8 cellular contexts compared by ENCODE assay signal in the genomic region with DNA sequence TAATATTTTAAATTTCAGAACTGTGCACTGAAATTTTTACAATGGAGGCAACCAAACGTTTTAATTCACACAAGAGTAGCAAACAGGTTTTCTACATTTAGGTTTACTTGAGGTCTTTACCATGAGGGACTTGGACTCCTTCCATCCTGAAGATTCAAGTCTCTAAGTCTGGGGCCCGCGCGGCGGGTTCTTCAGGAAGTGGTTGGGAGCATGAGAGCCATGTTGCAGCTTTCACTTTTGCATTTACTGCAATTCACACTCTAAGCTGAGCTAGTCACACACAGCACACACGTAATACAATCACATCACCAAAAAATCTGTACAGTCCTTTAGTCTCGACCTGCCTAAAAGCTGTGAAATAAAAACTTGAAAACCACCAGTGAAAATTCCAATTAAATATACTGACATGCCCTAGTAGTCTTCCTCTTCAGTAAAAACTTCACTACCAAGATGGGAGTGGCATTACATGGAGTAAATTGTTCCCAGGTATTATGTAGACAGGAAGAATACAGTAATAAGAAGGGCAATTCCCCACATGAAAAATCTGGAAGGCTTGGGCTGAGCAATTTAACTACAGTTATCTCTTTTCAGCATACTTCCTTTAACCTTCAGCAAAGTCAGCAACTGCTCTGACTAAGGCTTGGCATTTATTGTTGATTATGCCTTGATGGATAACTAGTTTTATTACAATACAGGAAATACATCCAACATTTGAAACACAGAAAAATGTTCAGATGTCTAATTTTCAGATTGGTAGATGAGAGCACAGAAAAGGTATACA.
DNase-seq lines count a peak whose midpoint lies in the region; ATAC-seq and TF ChIP-seq lines count a peak whose summit lies in the region.

No MANE protein-coding gene starts in this region.

- peak overlapping the region; percentile 80 for H3K4me2 ChIP-seq in osteoblast (ENCODE audit: insufficient read depth, low read length)

- no peaks in the 10 kb centered on the region for H3K27me3 ChIP-seq in osteoblast (ENCODE audit: insufficient read depth, low read length)

- peaks cover 22 to 32% of the 10 kb centered on the region in 2 donors for H3K4me1 Mint-ChIP-seq in effector memory CD8-positive, alpha-beta T cell (ENCODE audit: low read depth in 2 of 2)

- no peaks in the 10 kb centered on the region for H3K36me3 Mint-ChIP-seq in effector memory CD8-positive, alpha-beta T cell (ENCODE audit: insufficient read depth)

- TF ChIP-seq CTCF in osteoblast (IDR thresholded peaks at IDR 0.05; ENCODE audit: extremely low read depth, low read depth, low read length): no peak

- no peaks in the 10 kb centered on the region for H3K9me3 Mint-ChIP-seq in effector memory CD8-positive, alpha-beta T cell

- peaks cover 78% of the 10 kb centered on the region for H3K79me2 ChIP-seq in osteoblast (ENCODE audit: insufficient read depth, low read length)

- H3K9me3 ChIP-seq in osteoblast (ENCODE audit: low read depth, low read length): no peaks in the 10 kb centered on the region

- H4K20me1 ChIP-seq in osteoblast (ENCODE audit: insufficient read depth, low read length): no peaks in the 10 kb centered on the region

- no peak overlapping the region for H2AFZ ChIP-seq in osteoblast (ENCODE audit: low read length)

- peak; percentile 13 for DNase-seq in activated CD4-positive, CD25-positive, alpha-beta regulatory T cell treated with anti-CD3 and anti-CD28 coated beads, Interleukin-2, amount 50 U/mL, for 16 hours (ENCODE audit: low read depth, low spot score)
- peak; percentile 42 to 51 (median 47) for DNase-seq in effector memory CD8-positive, alpha-beta T cell
- DNase-seq in osteoblast (ENCODE audit: insufficient read length, low spot score, missing footprints) (no peak), putamen (ENCODE audit: low spot score) (no peak), hippocampal formation (lab: John Stamatoyannopoulos, UW) (no peak), NCI-H1436 (lab: John Stamatoyannopoulos, UW) (no peak)

- H3K27me3 Mint-ChIP-seq in effector memory CD8-positive, alpha-beta T cell: no peaks in the 10 kb centered on the region

- peak overlapping the region; percentile 86 for H3K27ac ChIP-seq in osteoblast (ENCODE audit: low read depth, low read length)

- peak; percentile 40 for ATAC-seq in GM18508 (IDR thresholded peaks at IDR 0.05; ENCODE audit: insufficient read depth, unreplicated experiment)
- ATAC-seq in HG03432 (IDR thresholded peaks at IDR 0.05; ENCODE audit: unreplicated experiment): peak; percentile 53
- ATAC-seq in effector memory CD8-positive, alpha-beta T cell (replicated peaks): peak; percentile 79

- peak overlapping the region; percentile 90 to 94 for H3K27ac Mint-ChIP-seq in effector memory CD8-positive, alpha-beta T cell

- peak overlapping the region; percentile 76 for H3K4me3 ChIP-seq in osteoblast (ENCODE audit: insufficient read depth, low read length)

- H3K4me3 Mint-ChIP-seq in effector memory CD8-positive, alpha-beta T cell: peak overlapping the region; percentile 78 to 79

- peaks cover 19% of the 10 kb centered on the region for H3K36me3 ChIP-seq in osteoblast (ENCODE audit: insufficient read depth, low read length)

- peaks cover 59% of the 10 kb centered on the region for H3K4me1 ChIP-seq in osteoblast (ENCODE audit: insufficient read depth, low read length)

Comparison
In these comparisons a context has a peak if more than half of its experiments do, and no peak if none do; other contexts are left out.
1. DNase-seq: peak in activated CD4-positive, CD25-positive, alpha-beta regulatory T cell treated with anti-CD3 and anti-CD28 coated beads, Interleukin-2, amount 50 U/mL, for 16 hours (single experiment) and effector memory CD8-positive, alpha-beta T cell (3 of 3); none in osteoblast (single experiment), putamen (single experiment), hippocampal formation (0 of 2) and NCI-H1436 (single experiment).
2. Peak in every context shown above with its lines, with median percentiles within 50 percentile points of each other: ATAC-seq.